ENCODE assay signal across 12 cellular contexts in genomic region chr7:78479348-78479747, GRCh38.
"Had no signal": no experiment of that assay in that cellular context is flagged by ENCODE, and none has a peak within 500 bp of the region (broad histone marks: within the 10 kb centered on the region; RNA-seq: fewer than 3 reads in every experiment).

No MANE protein-coding gene starts in this region.

- ATAC-seq: mucosa of descending colon, natural killer cell had no signal

- DNase-seq: activated CD4-positive, CD25-positive, alpha-beta regulatory T cell treated with anti-CD3 and anti-CD28 coated beads, Interleukin-2, amount 50 U/mL, for 72 hours; activated naive CD4-positive, alpha-beta T cell; activated T-cell treated with anti-CD3 and anti-CD28 coated beads for 4 hours; aorta; cortex of kidney; effector CD8-positive, alpha-beta T cell; mucosa of descending colon; natural killer cell; stimulated activated CD4-positive, alpha-beta T cell treated with anti-CD3 and anti-CD28 coated beads, Interleukin-4, amount 100 ng/mL, for 24 hours; stimulated activated naive CD4-positive, alpha-beta T cell; T-helper 1 cell; transverse colon had no signal

- H3K36me3 Mint-ChIP-seq: natural killer cell had no signal

- H3K27ac Mint-ChIP-seq: natural killer cell had no signal

- H3K4me3 Mint-ChIP-seq: natural killer cell had no signal

- H3K4me1 Mint-ChIP-seq: natural killer cell had no signal
